ENCODE assay signal across 8 cellular contexts in genomic region chr1:248825573-248825908, GRCh38. TPM values are rescaled to one million over a fixed set of nuclear protein-coding genes. Genes with fewer than 3 reads are reported as not detected.
DNase-seq lines count a peak whose midpoint lies in the region; ATAC-seq lines count a peak whose summit lies in the region.

No MANE protein-coding gene starts in this region.

- no peaks in the 10 kb centered on the region for H3K27me3 ChIP-seq in subcutaneous abdominal adipose tissue (ENCODE audit: control insufficient read depth in 5 of 5, insufficient read depth in 4 of 5, low read length in 5 of 5)

- peak overlapping the region; percentile 81 to 97 (median 95) for H3K9ac ChIP-seq in subcutaneous abdominal adipose tissue (ENCODE audit: low read length in 5 of 5)

- H3K4me1 ChIP-seq in subcutaneous abdominal adipose tissue (ENCODE audit: control insufficient read depth in 5 of 5, insufficient read depth in 5 of 5, low read length in 5 of 5) = peaks cover 16 to 61% (median 54%) of the 10 kb centered on the region in 5 donors

- peak overlapping the region; percentile 92 for H3K27ac ChIP-seq in subcutaneous abdominal adipose tissue (ENCODE audit: low read depth, low read length)

- H3K9me3 ChIP-seq in iPS-18c (ENCODE audit: control insufficient read depth, insufficient read depth, low read length) (no peaks in the 10 kb centered on the region), subcutaneous abdominal adipose tissue (ENCODE audit: control insufficient read depth in 5 of 5, low read length in 5 of 5) (no peaks in the 10 kb centered on the region)

- peaks cover 4% of the 10 kb centered on the region for H3K9me3 Mint-ChIP-seq in activated T-helper 17 cell treated with anti-CD3 and anti-CD28 coated beads, Interleukin-2, amount 50 U/mL, for 72 hours

- no peaks in the 10 kb centered on the region for H3K27me3 Mint-ChIP-seq in activated T-helper 17 cell treated with anti-CD3 and anti-CD28 coated beads, Interleukin-2, amount 50 U/mL, for 72 hours

- peaks cover 37% of the 10 kb centered on the region for H3K4me1 Mint-ChIP-seq in activated T-helper 17 cell treated with anti-CD3 and anti-CD28 coated beads, Interleukin-2, amount 50 U/mL, for 72 hours

- H3K4me3 ChIP-seq in iPS-18c (ENCODE audit: insufficient read depth, low read depth, low read length) = peak overlapping the region; percentile 87
- H3K4me3 ChIP-seq in subcutaneous abdominal adipose tissue (ENCODE audit: low read depth in 1 of 5, low read length in 5 of 5) = peak overlapping the region; percentile 85 to 99 (median 89)

- H3K36me3 ChIP-seq in subcutaneous abdominal adipose tissue (ENCODE audit: control insufficient read depth in 5 of 5, insufficient read depth in 5 of 5, low read length in 5 of 5) = peaks cover 3 to 37% (median 17%) of the 10 kb centered on the region in 5 donors

- H3K27ac Mint-ChIP-seq in activated T-helper 17 cell treated with anti-CD3 and anti-CD28 coated beads, Interleukin-2, amount 50 U/mL, for 72 hours = peak overlapping the region; percentile 95

- peaks cover 60% of the 10 kb centered on the region for H3K36me3 Mint-ChIP-seq in activated T-helper 17 cell treated with anti-CD3 and anti-CD28 coated beads, Interleukin-2, amount 50 U/mL, for 72 hours (ENCODE audit: low read depth)

- peak overlapping the region; percentile 82 for H3K4me3 Mint-ChIP-seq in activated T-helper 17 cell treated with anti-CD3 and anti-CD28 coated beads, Interleukin-2, amount 50 U/mL, for 72 hours

- ATAC-seq in GM18907 (IDR thresholded peaks at IDR 0.05; ENCODE audit: unreplicated experiment) = peak; percentile 5
- ATAC-seq in HG02885 (IDR thresholded peaks at IDR 0.05; ENCODE audit: poor library complexity, unreplicated experiment) = peak; percentile 1
- peak; percentile 4 for ATAC-seq in activated T-helper 17 cell treated with anti-CD3 and anti-CD28 coated beads, Interleukin-2, amount 50 U/mL, for 72 hours (replicated peaks)

- DNase-seq in HuH-7.5 (ENCODE audit: low spot score) (no peak), kidney glomerular epithelial cell (lab: John Stamatoyannopoulos, UW) (no peak), A172 (ENCODE audit: low spot score) (no peak)

RNA-seq across cellular contexts. Expression of gene SH3BP5L, which starts 0.2 kb away (rescaled TPM):
- total RNA-seq in activated T-helper 17 cell treated with anti-CD3 and anti-CD28 coated beads, Interleukin-2, amount 50 U/mL, for 72 hours = 10 to 100 TPM; 21.0 to 25.6 TPM
- 41.0 and 47.1 TPM in 2 replicates for total RNA-seq in A172 (2014; rRNA removed; shearing (Covaris generic))

RNA-seq across cellular contexts. Expression of gene ZNF672, which starts 12.5 kb away (rescaled TPM):
- total RNA-seq in activated T-helper 17 cell treated with anti-CD3 and anti-CD28 coated beads, Interleukin-2, amount 50 U/mL, for 72 hours = 10 to 100 TPM; 36.1 to 38.8 TPM
- total RNA-seq in A172 (2014; rRNA removed; shearing (Covaris generic)) = 27.4 and 28.3 TPM in 2 replicates

RNA-seq across cellular contexts. Expression of gene ZNF692, which starts 33.3 kb away (rescaled TPM):
- total RNA-seq in activated T-helper 17 cell treated with anti-CD3 and anti-CD28 coated beads, Interleukin-2, amount 50 U/mL, for 72 hours = 100 to 1,000 TPM; 103 to 108 TPM
- 15.0 and 26.1 TPM in 2 replicates for total RNA-seq in A172 (2014; rRNA removed; shearing (Covaris generic))
